In genomic region chr17:76122411-76123126, GRCh38 we compare ENCODE assay signal across 11 cellular contexts. TPM values are rescaled to one million over a fixed set of nuclear protein-coding genes. Genes with fewer than 3 reads are reported as not detected.
DNase-seq lines count a peak whose midpoint lies in the region; ATAC-seq and TF ChIP-seq lines count a peak whose summit lies in the region.
"Had no signal": no experiment of that assay in that cellular context is flagged by ENCODE, and none has a peak within 500 bp of the region (broad histone marks: within the 10 kb centered on the region; RNA-seq: fewer than 3 reads in every experiment).

No MANE protein-coding gene starts in this region.

- no peaks in the 10 kb centered on the region for H3K27me3 ChIP-seq in testis

- DNase-seq in activated naive CD4-positive, alpha-beta T cell treated with anti-CD3 and anti-CD28 coated beads for 36 hours: no peak
- DNase-seq in activated naive CD4-positive, alpha-beta T cell treated with Interleukin-2 at 50 U/mL for 16 hours: no peak
- DNase-seq in T-cell (no peak), iPS-NIHi7 (ENCODE audit: extremely low spot score) (peak; percentile 11), testis (no peak), DMS114 treated with DMSO at 0.1 percent for 48 hours (lab: John Stamatoyannopoulos, UW; ENCODE audit: unreplicated experiment) (no peak)
- DNase-seq: NCI-H774 had no signal

- peak overlapping the region; percentile 45 to 49 for H3K4me3 ChIP-seq in testis

- CTCF ChIA-PET in activated naive CD4-positive, alpha-beta T cell treated with anti-CD3 and anti-CD28 coated beads for 36 hours (lab: Charles Lee): interaction anchor here (0.6 to 14.8 kb wide), 14 partner anchors 18 to 364 kb away, joined by 3 to 243 read pairs (median 4); partner anchors contain the start of genes EXOC7 and FOXJ1
- CTCF ChIA-PET in T-cell (lab: Charles Lee): interaction anchor here (1.2 to 5.7 kb wide), 3 partner anchors 27 to 157 kb away, joined by 4 to 27 read pairs (median 4); no protein-coding TSS in a partner anchor

- no peaks in the 10 kb centered on the region for H3K27me3 Mint-ChIP-seq in activated naive CD4-positive, alpha-beta T cell treated with anti-CD3 and anti-CD28 coated beads for 36 hours (ENCODE audit: low read depth)
- H3K27me3 Mint-ChIP-seq in T-cell: no peaks in the 10 kb centered on the region

- H3K9me3 ChIP-seq in testis: no peaks in the 10 kb centered on the region

- H3K36me3 ChIP-seq in testis (ENCODE audit: low read depth, missing control alignments): no peaks in the 10 kb centered on the region

- no peak for ATAC-seq in T-cell (replicated peaks in 1 of 4)
- no peak for ATAC-seq in HG02642 (IDR thresholded peaks at IDR 0.05; ENCODE audit: poor library complexity, unreplicated experiment)
- no peak for ATAC-seq in HG03565 (IDR thresholded peaks at IDR 0.05; ENCODE audit: unreplicated experiment)

- peak overlapping the region; percentile 21 for H3K4me3 Mint-ChIP-seq in activated naive CD4-positive, alpha-beta T cell treated with anti-CD3 and anti-CD28 coated beads for 36 hours
- H3K4me3 Mint-ChIP-seq in T-cell: peak overlapping the region; percentile 39 to 59 (median 45)

- no peak for TF ChIP-seq CTCF in testis (IDR thresholded peaks at IDR 0.05)

- peak overlapping the region; percentile 80 for H3K27ac Mint-ChIP-seq in activated naive CD4-positive, alpha-beta T cell treated with anti-CD3 and anti-CD28 coated beads for 36 hours
- H3K27ac Mint-ChIP-seq in T-cell: peak overlapping the region; percentile 69 to 75

- peaks cover 6% of the 10 kb centered on the region for H3K4me1 ChIP-seq in testis
- H3K4me1 ChIP-seq: parathyroid adenoma had no signal

- H3K4me1 Mint-ChIP-seq in activated naive CD4-positive, alpha-beta T cell treated with anti-CD3 and anti-CD28 coated beads for 36 hours (ENCODE audit: low read depth): peaks cover 25% of the 10 kb centered on the region
- peaks cover 23 to 38% (median 33%) of the 10 kb centered on the region in 3 donors for H3K4me1 Mint-ChIP-seq in T-cell

- POLR2A ChIA-PET in T-cell (lab: Charles Lee): interaction anchor here in 1 of 2 donors (1.0 kb wide), 1 partner anchor 146 kb away, joined by 3 read pairs; no protein-coding TSS in a partner anchor

- WGBS in testis, 2 donors: 59 to 77% methylated on average over 21 to 23 of the region's 23 CpGs

- H3K36me3 Mint-ChIP-seq in activated naive CD4-positive, alpha-beta T cell treated with anti-CD3 and anti-CD28 coated beads for 36 hours (ENCODE audit: low read depth): no peaks in the 10 kb centered on the region
- H3K36me3 Mint-ChIP-seq in T-cell: no peaks in the 10 kb centered on the region

- no peak overlapping the region for H3K27ac ChIP-seq in testis
- H3K27ac ChIP-seq: parathyroid adenoma had no signal

- H3K9me3 Mint-ChIP-seq in activated naive CD4-positive, alpha-beta T cell treated with anti-CD3 and anti-CD28 coated beads for 36 hours: no peaks in the 10 kb centered on the region
- no peaks in the 10 kb centered on the region for H3K9me3 Mint-ChIP-seq in T-cell

- intact Hi-C loops in activated naive CD4-positive, alpha-beta T cell treated with anti-CD3 and anti-CD28 coated beads for 36 hours (cut with micrococcal nuclease): no loop called here
- intact Hi-C loops in testis (cut with DNase I; ENCODE audit: low total_unique reads): loop anchor here (5.0 kb wide), 1 partner anchor 160 kb away; no protein-coding TSS in a partner anchor

- no peak for TF ChIP-seq POLR2A in testis (IDR thresholded peaks at IDR 0.05)

RNA-seq across cellular contexts. Expression of gene FOXJ1, which starts 18.5 kb away (rescaled TPM):
- total RNA-seq in activated naive CD4-positive, alpha-beta T cell treated with anti-CD3 and anti-CD28 coated beads for 36 hours: under 1 TPM; 0.60 to 0.84 TPM
- 1 to 10 TPM in 4 of 5 donors, under 1 TPM in 1; 0.99 to 3.0 (median 1.7) TPM for total RNA-seq in T-cell
- 10 to 100 TPM; 22.9 to 29.4 TPM for total RNA-seq in testis
- 30.5 TPM for polyA plus RNA-seq in testis (ENCODE audit: insufficient read depth, low read depth, low replicate concordance)
- total RNA-seq: subcutaneous adipose tissue had no signal

RNA-seq across cellular contexts. Expression of gene EXOC7, which starts 19.0 kb away (rescaled TPM):
- total RNA-seq in activated naive CD4-positive, alpha-beta T cell treated with anti-CD3 and anti-CD28 coated beads for 36 hours: 10 to 100 TPM; 43.5 to 46.6 TPM
- total RNA-seq in T-cell: 100 to 1,000 TPM; 119 to 181 (median 156) TPM
- total RNA-seq in testis: 100 to 1,000 TPM; 138 TPM
- 99.1 TPM for polyA plus RNA-seq in testis (ENCODE audit: insufficient read depth, low read depth, low replicate concordance)

RNA-seq across cellular contexts. Expression of gene ZACN, which starts 43.6 kb away (rescaled TPM):
- 1 to 10 TPM; 6.4 to 6.5 TPM for total RNA-seq in activated naive CD4-positive, alpha-beta T cell treated with anti-CD3 and anti-CD28 coated beads for 36 hours
- total RNA-seq in T-cell (1 to 10 TPM in 1 of 5 donors, under 1 TPM in 3, not detected in 1; 0.20 to 1.6 (median 0.31) TPM), testis (under 1 TPM in 1 of 2 donors, not detected in 1; 0.31 TPM)
- polyA plus RNA-seq in testis (ENCODE audit: insufficient read depth, low read depth, low replicate concordance): 0.13 TPM
- total RNA-seq: subcutaneous adipose tissue had no signal

RNA-seq across cellular contexts. Expression of gene GALR2, which starts 48.0 kb away (rescaled TPM):
- 1 to 10 TPM; 3.3 to 3.6 TPM for total RNA-seq in activated naive CD4-positive, alpha-beta T cell treated with anti-CD3 and anti-CD28 coated beads for 36 hours
- total RNA-seq in T-cell (1 to 10 TPM in 1 of 5 donors, under 1 TPM in 2, not detected in 2; 0.20 to 1.3 (median 0.73) TPM), testis (1 to 10 TPM in 1 of 2 donors, under 1 TPM in 1; 0.31 to 1.6 TPM)
- polyA plus RNA-seq in testis (ENCODE audit: insufficient read depth, low read depth, low replicate concordance): 0.47 TPM
- total RNA-seq: subcutaneous adipose tissue had no signal

RNA-seq across cellular contexts. Expression of gene SRP68, which starts 50.3 kb away (rescaled TPM):
- total RNA-seq in activated naive CD4-positive, alpha-beta T cell treated with anti-CD3 and anti-CD28 coated beads for 36 hours: 100 to 1,000 TPM; 127 to 131 TPM
- total RNA-seq in T-cell: 10 to 100 TPM; 71.9 to 81.6 (median 78.9) TPM
- total RNA-seq in testis: 10 to 100 TPM; 49.2 to 53.4 TPM
- polyA plus RNA-seq in testis (ENCODE audit: insufficient read depth, low read depth, low replicate concordance): 79.6 TPM

Comparison
In these comparisons a context has a peak if more than half of its experiments do, and no peak if none do; other contexts are left out.
1. RNA of gene FOXJ1, which starts 18.5 kb away (total RNA-seq): 22.9 to 29.4 TPM in testis; 0.99 to 3.0 TPM in T-cell and 0.60 to 0.84 TPM in activated naive CD4-positive, alpha-beta T cell treated with anti-CD3 and anti-CD28 coated beads for 36 hours; every median in the first group is over 4 times any median in the second.